Comparison of ENCODE assay signal across 15 cellular contexts in genomic region chr1:177495878-177496277, GRCh38.
"Had no signal": no experiment of that assay in that cellular context is flagged by ENCODE, and none has a peak within 500 bp of the region (broad histone marks: within the 10 kb centered on the region; RNA-seq: fewer than 3 reads in every experiment).

No MANE protein-coding gene starts in this region.

- H3K27ac ChIP-seq: coronary artery, esophagus squamous epithelium, lower lobe of right lung, prostate gland, tibial artery had no signal

- H3K9me3 ChIP-seq: lower lobe of right lung, prostate gland had no signal

- DNase-seq: activated CD4-positive, alpha-beta T cell treated with anti-CD3 and anti-CD28 coated beads, Interleukin-2, amount 50 U/mL, for 1 hour; activated CD4-positive, CD25-positive, alpha-beta regulatory T cell treated with anti-CD3 and anti-CD28 coated beads, Interleukin-2, amount 50 U/mL, for 72 hours; activated CD8-positive, alpha-beta memory T cell treated with anti-CD3 and anti-CD28 coated beads, Interleukin-2, amount 50 U/mL, for 4 hours; activated naive CD4-positive, alpha-beta T cell treated with anti-CD3 and anti-CD28 coated beads for 36 hours; activated T-cell treated with anti-CD3 and anti-CD28 coated beads, Interleukin-2, amount 50 U/mL, for 4 hours; esophagus squamous epithelium; foreskin fibroblast; hypothalamus; lower lobe of right lung; right cardiac atrium; stimulated activated naive CD8-positive, alpha-beta T cell treated with anti-CD3 and anti-CD28 coated beads, Interleukin-15, Interleukin-2, amounts not matched to agents 100 U/mL and 50 U/mL, for 24 hours; substantia nigra; tibial artery had no signal

- ATAC-seq: activated T-cell treated with anti-CD3 and anti-CD28 coated beads, Interleukin-2, amount 50 U/mL, for 4 hours; lower lobe of right lung; right cardiac atrium; stimulated activated naive CD8-positive, alpha-beta T cell treated with anti-CD3 and anti-CD28 coated beads, Interleukin-15, Interleukin-2, amounts not matched to agents 100 U/mL and 50 U/mL, for 24 hours had no signal

- H3K4me3 ChIP-seq: coronary artery, esophagus squamous epithelium, lower lobe of right lung, prostate gland, tibial artery had no signal

- H3K36me3 ChIP-seq: esophagus squamous epithelium, lower lobe of right lung, prostate gland, tibial artery had no signal

- H3K27me3 ChIP-seq: esophagus squamous epithelium, tibial artery had no signal
